19 cellular contexts compared by ENCODE assay signal in genomic region chr19:4622695-4623421, GRCh38. TPM values are rescaled to one million over a fixed set of nuclear protein-coding genes. Genes with fewer than 3 reads are reported as not detected.
DNase-seq lines count a peak whose midpoint lies in the region; ATAC-seq and TF ChIP-seq lines count a peak whose summit lies in the region.
"Had no signal": no experiment of that assay in that cellular context is flagged by ENCODE, and none has a peak within 500 bp of the region (broad histone marks: within the 10 kb centered on the region; RNA-seq: fewer than 3 reads in every experiment).

No MANE protein-coding gene starts in this region.

- H3K4me3 ChIP-seq in breast epithelium: no peak overlapping the region
- H3K4me3 ChIP-seq in OCI-LY3 (ENCODE audit: low read length): peak overlapping the region; percentile 23
- H3K4me3 ChIP-seq in fibroblast of the aortic adventitia (ENCODE audit: low read depth, low read length): no peak overlapping the region
- H3K4me3 ChIP-seq: heart right ventricle, sigmoid colon had no signal

- H3K4me1 Mint-ChIP-seq in MCF 10A (ENCODE audit: insufficient read depth, unreplicated experiment) (no peaks in the 10 kb centered on the region), type B pancreatic cell (ENCODE audit: unreplicated experiment) (peaks cover 10% of the 10 kb centered on the region)

- no peaks in the 10 kb centered on the region for H3K4me1 ChIP-seq in breast epithelium
- peaks cover 29% of the 10 kb centered on the region for H3K4me1 ChIP-seq in OCI-LY3 (ENCODE audit: low read length)
- H3K4me1 ChIP-seq: sigmoid colon had no signal

- TF ChIP-seq POLR2A in breast epithelium (IDR thresholded peaks at IDR 0.05): no peak

- POLR2A ChIA-PET in MCF 10A (lab: Yijun Ruan, JAX): no interaction called here

- H3K27me3 Mint-ChIP-seq in MCF 10A (ENCODE audit: insufficient read depth, unreplicated experiment) (peaks cover 31% of the 10 kb centered on the region), type B pancreatic cell (peaks cover 3% of the 10 kb centered on the region)

- H3K36me3 Mint-ChIP-seq in MCF 10A (ENCODE audit: insufficient read depth, unreplicated experiment) (no peaks in the 10 kb centered on the region), type B pancreatic cell (no peaks in the 10 kb centered on the region)
- H3K36me3 Mint-ChIP-seq: mesothelial cell of epicardium had no signal

- no peak overlapping the region for H3K27ac ChIP-seq in breast epithelium
- H3K27ac ChIP-seq in OCI-LY3 (ENCODE audit: low read length): no peak overlapping the region
- H3K27ac ChIP-seq: heart right ventricle, sigmoid colon had no signal

- H3K4me2 ChIP-seq in OCI-LY3 (ENCODE audit: low read length): peak overlapping the region; percentile 66

- H4K20me1 ChIP-seq in OCI-LY3 (ENCODE audit: insufficient read depth, low read length): no peaks in the 10 kb centered on the region

- no peak for DNase-seq in MCF 10A (ENCODE audit: unreplicated experiment)
- DNase-seq in breast epithelium (ENCODE audit: low spot score in 2 of 2): no peak
- DNase-seq in fibroblast of the aortic adventitia (ENCODE audit: low read depth): peak; percentile 7
- DNase-seq in type B pancreatic cell (ENCODE audit: extremely low spot score, unreplicated experiment): no peak
- DNase-seq in left colon: no peak
- no peak for DNase-seq in islet precursor cell
- DNase-seq in sciatic nerve (ENCODE audit: low spot score): no peak
- DNase-seq: activated gamma-delta T cell treated with Interleukin-2 at 50 U/mL for 16 hours; AML-193; heart right ventricle; NCI-H1694 treated with DMSO at 0.1 percent for 48 hours; NCI-H524; sigmoid colon; stimulated activated CD4-positive, alpha-beta T cell treated with anti-CD3 and anti-CD28 coated beads, Interleukin-1b, Interleukin-23, amount 100 ng/mL, for 48 hours had no signal

- ATAC-seq in left colon (no peak), sciatic nerve (no peak)
- ATAC-seq: activated CD4-positive, CD25-positive, alpha-beta regulatory T cell treated with anti-CD3 and anti-CD28 coated beads, Interleukin-2, amount 50 U/mL, for 24 hours; esophagus mucosa had no signal

- no peaks in the 10 kb centered on the region for H3K79me2 ChIP-seq in OCI-LY3 (ENCODE audit: low read length)

- H3K27me3 ChIP-seq in breast epithelium: peaks cover 0 to 20% of the 10 kb centered on the region in 2 donors
- H3K27me3 ChIP-seq in OCI-LY3 (ENCODE audit: low read depth, low read length): peaks cover 15% of the 10 kb centered on the region

- H3K9me3 ChIP-seq in breast epithelium: no peaks in the 10 kb centered on the region
- peaks cover 1% of the 10 kb centered on the region; the same call in 1 of the 2 replicates for H3K9me3 ChIP-seq in OCI-LY3 (ENCODE audit: insufficient read depth, low read length)
- H3K9me3 ChIP-seq: heart right ventricle, sigmoid colon had no signal

- intact Hi-C loops in MCF 10A (cut with micrococcal nuclease): no loop called here
- intact Hi-C loops in breast epithelium (cut with DNase I; ENCODE audit: low total_unique reads): no loop called here
- intact Hi-C loops in left colon (cut with DNase I, micrococcal nuclease): no loop called here
- intact Hi-C loops in sciatic nerve (cut with DNase I): no loop called here

- CTCF ChIA-PET in MCF 10A (lab: Yijun Ruan, JAX): interaction anchor here (0.6 to 3.2 kb wide), 7 partner anchors 10 to 247 kb away, joined by 3 to 10 read pairs (median 3); no protein-coding TSS in a partner anchor

- TF ChIP-seq CTCF in MCF 10A (IDR thresholded peaks at IDR 0.05; ENCODE audit: unreplicated experiment) (no peak), breast epithelium (IDR thresholded peaks at IDR 0.05) (no peak), OCI-LY3 (IDR thresholded peaks at IDR 0.05; ENCODE audit: low read depth, low read length) (peak; percentile 23; the same call in 1 of the 2 replicates), fibroblast of the aortic adventitia (IDR thresholded peaks at IDR 0.05; ENCODE audit: insufficient read depth, low read length) (peak; percentile 29), type B pancreatic cell (conservative IDR thresholded peaks at IDR 0.05) (peak; percentile 29)

- H3K4me3 Mint-ChIP-seq in MCF 10A (ENCODE audit: unreplicated experiment) (no peak overlapping the region), type B pancreatic cell (no peak overlapping the region)
- H3K4me3 Mint-ChIP-seq: dendritic cell treated with granulocyte-macrophage colony-stimulating factor and Interleukin-4, amounts not matched to agents 40 ng/mL and 50 ng/mL, for 4 days; mesothelial cell of epicardium had no signal

- H3K9me3 Mint-ChIP-seq in MCF 10A (ENCODE audit: unreplicated experiment) (no peaks in the 10 kb centered on the region), type B pancreatic cell (no peaks in the 10 kb centered on the region)
- H3K9me3 Mint-ChIP-seq: dendritic cell treated with granulocyte-macrophage colony-stimulating factor and Interleukin-4, amounts not matched to agents 40 ng/mL and 50 ng/mL, for 4 days; mesothelial cell of epicardium had no signal

- H3K9ac ChIP-seq in OCI-LY3 (ENCODE audit: low read length): peak overlapping the region; percentile 11; the same call in 1 of the 2 replicates

- peak overlapping the region; percentile 35 for H2AFZ ChIP-seq in OCI-LY3 (ENCODE audit: low read depth, low read length)

- H3K36me3 ChIP-seq in breast epithelium (no peaks in the 10 kb centered on the region), OCI-LY3 (replicated peaks; ENCODE audit: low read depth, low read length) (no peaks in the 10 kb centered on the region)
- H3K36me3 ChIP-seq: heart right ventricle, sigmoid colon had no signal

- H3K27ac Mint-ChIP-seq in MCF 10A (ENCODE audit: low read depth, unreplicated experiment) (peak overlapping the region; percentile 27), type B pancreatic cell (no peak overlapping the region)
- H3K27ac Mint-ChIP-seq: dendritic cell treated with granulocyte-macrophage colony-stimulating factor and Interleukin-4, amounts not matched to agents 40 ng/mL and 50 ng/mL, for 4 days; mesothelial cell of epicardium had no signal

- BruUV-seq in MCF 10A (replicated peaks; lab: Mats Ljungman, UMichigan): no TSS peak

RNA-seq across cellular contexts. Expression of gene TNFAIP8L1, which starts 16.5 kb away (rescaled TPM):
- total RNA-seq in MCF 10A (2022): 2.7 and 3.6 TPM in 2 replicates
- total RNA-seq in breast epithelium: 1 to 10 TPM; 1.6 to 3.6 (median 2.9) TPM
- 1.1 and 2.3 TPM in 2 replicates for total RNA-seq in fibroblast of the aortic adventitia (ENCODE audit: low replicate concordance)
- 4.3 and 8.9 TPM in 2 replicates for total RNA-seq in type B pancreatic cell (ENCODE audit: low replicate concordance)
- total RNA-seq in left colon: 1 to 10 TPM; 9.0 to 9.4 TPM
- total RNA-seq in sciatic nerve: 12.8 TPM

RNA-seq across cellular contexts. Expression of gene MYDGF, which starts 47.3 kb away (rescaled TPM):
- total RNA-seq in MCF 10A (2022) (188 and 231 TPM in 2 replicates), breast epithelium (10 to 100 TPM; 36.3 to 55.1 (median 42.1) TPM), fibroblast of the aortic adventitia (ENCODE audit: low replicate concordance) (61.2 and 112 TPM in 2 replicates), type B pancreatic cell (ENCODE audit: low replicate concordance) (57.5 and 63.7 TPM in 2 replicates), left colon (10 to 100 TPM; 75.5 to 96.0 TPM), sciatic nerve (49.1 TPM)

Comparison
In these comparisons a context has a peak if more than half of its experiments do, and no peak if none do; other contexts are left out.
1. CTCF ChIP-seq: peak in OCI-LY3 (single experiment), fibroblast of the aortic adventitia (single experiment) and type B pancreatic cell (single experiment); none in MCF 10A (single experiment) and breast epithelium (0 of 3).